29 cellular contexts compared by ENCODE assay signal in the genomic region with DNA sequence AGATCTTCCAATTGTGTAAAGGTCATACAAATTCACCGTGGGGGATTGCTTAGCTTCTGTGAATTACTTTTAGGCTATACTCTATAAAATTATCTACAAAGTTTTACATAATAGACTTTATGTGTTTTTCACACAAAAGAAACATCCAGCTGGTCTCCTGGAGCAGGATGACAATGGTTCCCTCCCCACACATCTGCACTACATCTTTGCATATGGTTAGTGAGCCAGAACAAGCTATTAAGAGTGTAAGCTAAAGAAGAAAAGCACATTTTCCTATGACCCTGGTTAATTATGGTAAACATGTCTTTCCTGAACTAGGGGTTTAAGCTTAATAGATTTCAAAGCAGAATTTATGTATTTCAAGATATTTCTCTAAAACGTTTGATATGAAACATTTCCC.
"Had no signal": no experiment of that assay in that cellular context is flagged by ENCODE, and none has a peak within 500 bp of the region (broad histone marks: within the 10 kb centered on the region; RNA-seq: fewer than 3 reads in every experiment).

No MANE protein-coding gene starts in this region.

- H3K4me1 Mint-ChIP-seq: activated naive CD8-positive, alpha-beta T cell treated with anti-CD3 and anti-CD28 coated beads for 36 hours had no signal

- H3K36me3 ChIP-seq: adrenal gland, esophagus squamous epithelium, stomach, suprapubic skin, tibial artery, WERI-Rb-1 had no signal

- H3K36me3 Mint-ChIP-seq: activated naive CD8-positive, alpha-beta T cell treated with anti-CD3 and anti-CD28 coated beads for 36 hours; natural killer cell treated with Interleukin-12 subunit alpha and Interleukin-12 subunit beta and Interleukin-15 and Interleukin-18, amount 100 ng/mL, for 72 hours; stimulated activated naive B cell treated with anti-CD40 and anti-IgM and Interleukin-4, amounts not matched to agents 10 μg/mL and 1 μg/mL and 100 μg/mL, for 72 hours had no signal

- H3K4me3 Mint-ChIP-seq: activated naive CD8-positive, alpha-beta T cell treated with anti-CD3 and anti-CD28 coated beads for 36 hours; natural killer cell treated with Interleukin-12 subunit alpha and Interleukin-12 subunit beta and Interleukin-15 and Interleukin-18, amount 100 ng/mL, for 72 hours; stimulated activated naive B cell treated with anti-CD40 and anti-IgM and Interleukin-4, amounts not matched to agents 10 μg/mL and 1 μg/mL and 100 μg/mL, for 72 hours had no signal

- ATAC-seq: activated CD4-positive, CD25-positive, alpha-beta regulatory T cell treated with anti-CD3 and anti-CD28 coated beads, Interleukin-2, amount 50 U/mL, for 24 hours; body of pancreas; left lobe of liver; mucosa of descending colon; natural killer cell treated with Interleukin-12 subunit alpha and Interleukin-12 subunit beta and Interleukin-15 and Interleukin-18, amount 100 ng/mL, for 72 hours; right cardiac atrium; stimulated activated naive B cell treated with anti-CD40 and anti-IgM and Interleukin-4, amounts not matched to agents 10 μg/mL and 1 μg/mL and 100 μg/mL, for 72 hours had no signal

- H3K4me3 ChIP-seq: adrenal gland, body of pancreas, esophagus squamous epithelium, lung, mucosa of descending colon, stomach, suprapubic skin, tibial artery had no signal

- H3K27me3 ChIP-seq: adrenal gland, body of pancreas, esophagus squamous epithelium, stomach, suprapubic skin, tibial artery had no signal

- H3K9me3 ChIP-seq: adrenal gland, body of pancreas, esophagus squamous epithelium, mucosa of descending colon, stomach, suprapubic skin, tibial artery had no signal

- H3K4me1 ChIP-seq: adrenal gland, body of pancreas, esophagus squamous epithelium, suprapubic skin, tibial artery had no signal

- H3K27me3 Mint-ChIP-seq: activated naive CD8-positive, alpha-beta T cell treated with anti-CD3 and anti-CD28 coated beads for 36 hours; natural killer cell treated with Interleukin-12 subunit alpha and Interleukin-12 subunit beta and Interleukin-15 and Interleukin-18, amount 100 ng/mL, for 72 hours; stimulated activated naive B cell treated with anti-CD40 and anti-IgM and Interleukin-4, amounts not matched to agents 10 μg/mL and 1 μg/mL and 100 μg/mL, for 72 hours had no signal

- H3K27ac Mint-ChIP-seq: activated naive CD8-positive, alpha-beta T cell treated with anti-CD3 and anti-CD28 coated beads for 36 hours; natural killer cell treated with Interleukin-12 subunit alpha and Interleukin-12 subunit beta and Interleukin-15 and Interleukin-18, amount 100 ng/mL, for 72 hours; stimulated activated naive B cell treated with anti-CD40 and anti-IgM and Interleukin-4, amounts not matched to agents 10 μg/mL and 1 μg/mL and 100 μg/mL, for 72 hours had no signal

- H3K27ac ChIP-seq: adrenal gland, body of pancreas, epithelial cell of prostate, esophagus squamous epithelium, stomach, suprapubic skin, tibial artery, WERI-Rb-1 had no signal

- H3K9me3 Mint-ChIP-seq: stimulated activated naive B cell treated with anti-CD40 and anti-IgM and Interleukin-4, amounts not matched to agents 10 μg/mL and 1 μg/mL and 100 μg/mL, for 72 hours had no signal

- DNase-seq: activated CD4-positive, alpha-beta T cell treated with anti-CD3 and anti-CD28 coated beads for 48 hours; activated CD4-positive, alpha-beta T cell treated with anti-CD3 and anti-CD28 coated beads, Interleukin-2, amount 50 U/mL, for 48 hours; activated CD8-positive, alpha-beta memory T cell treated with anti-CD3 and anti-CD28 coated beads for 24 hours; activated effector memory CD4-positive, alpha-beta T cell treated with Interleukin-2 at 50 U/mL for 16 hours; activated naive CD4-positive, alpha-beta T cell treated with Interleukin-2 at 50 U/mL for 16 hours; activated naive CD8-positive, alpha-beta T cell treated with anti-CD3 and anti-CD28 coated beads for 36 hours; adrenal gland; aorta; body of pancreas; effector CD8-positive, alpha-beta T cell; esophagus squamous epithelium; foreskin melanocyte; kidney glomerular epithelial cell; mesendoderm; mucosa of descending colon; posterior cingulate gyrus; right cardiac atrium; stimulated activated CD4-positive, alpha-beta T cell treated with anti-CD3 and anti-CD28 coated beads, Interleukin-15, amount 100 ng/mL, for 24 hours; stimulated activated CD4-positive, alpha-beta T cell treated with anti-CD3 and anti-CD28 coated beads, Interleukin-2, amount 100 ng/mL, for 24 hours; stimulated activated naive B cell treated with anti-CD40 and anti-IgM and Interleukin-4, amounts not matched to agents 10 μg/mL and 1 μg/mL and 100 μg/mL, for 72 hours; stomach; tibial artery; WERI-Rb-1 had no signal
